In genomic region chr1:3699596-3699995, GRCh38 we compare ENCODE assay signal across 26 cellular contexts. TPM values are rescaled to one million over a fixed set of nuclear protein-coding genes. Genes with fewer than 3 reads are reported as not detected.
"Had no signal": no experiment of that assay in that cellular context is flagged by ENCODE, and none has a peak within 500 bp of the region (broad histone marks: within the 10 kb centered on the region; RNA-seq: fewer than 3 reads in every experiment).

No MANE protein-coding gene starts in this region.

- H3K27ac ChIP-seq: adrenal gland, body of pancreas, hepatocyte, ovary, sigmoid colon, tibial nerve, VCaP had no signal

- DNase-seq: activated CD4-positive, alpha-beta T cell treated with anti-CD3 and anti-CD28 coated beads for 4 hours; activated CD4-positive, alpha-beta T cell treated with anti-CD3 and anti-CD28 coated beads, Interleukin-2, amount 50 U/mL, for 4 hours; activated CD8-positive, alpha-beta memory T cell treated with anti-CD3 and anti-CD28 coated beads for 24 hours; activated effector memory CD4-positive, alpha-beta T cell treated with Interleukin-2 at 50 U/mL for 16 hours; activated naive CD4-positive, alpha-beta T cell treated with anti-CD3 and anti-CD28 coated beads for 36 hours; activated naive CD8-positive, alpha-beta T cell treated with anti-CD3 and anti-CD28 coated beads for 36 hours; adrenal gland; aorta; body of pancreas; effector memory CD8-positive, alpha-beta T cell; foreskin melanocyte; islet precursor cell; left cardiac atrium; left ventricle myocardium superior; naive B cell; nephron progenitor cell; ovary; retina; sigmoid colon; stimulated activated CD4-positive, alpha-beta T cell treated with anti-CD3 and anti-CD28 coated beads, Interleukin-15, amount 100 ng/mL, for 24 hours; stimulated activated CD4-positive, alpha-beta T cell treated with anti-CD3 and anti-CD28 coated beads, Interleukin-2, amount 100 ng/mL, for 24 hours; stimulated activated naive CD4-positive, alpha-beta T cell had no signal

- H3K27me3 ChIP-seq: adrenal gland, body of pancreas, hepatocyte, ovary had no signal

- H2AFZ ChIP-seq: hepatocyte had no signal

- H3K9me3 ChIP-seq: adrenal gland, body of pancreas, ovary, sigmoid colon, tibial nerve had no signal

- H3K36me3 ChIP-seq: adrenal gland, ovary, sigmoid colon, tibial nerve had no signal

- H3K4me3 ChIP-seq: adrenal gland, body of pancreas, hepatocyte, ovary, sigmoid colon, smooth muscle cell, tibial nerve had no signal

- H3K4me2 ChIP-seq: hepatocyte, smooth muscle cell had no signal

- H3K4me1 ChIP-seq: adrenal gland had no signal

RNA-seq across cellular contexts. Expression of gene TP73, which starts 47.3 kb away (rescaled TPM):
- polyA plus RNA-seq: smooth muscle cell had no signal

RNA-seq across cellular contexts. Expression of gene CCDC27, which starts 52.7 kb away (rescaled TPM):
- polyA plus RNA-seq: adrenal gland, aorta, sigmoid colon, smooth muscle cell had no signal
